1 cellular context compared by ENCODE assay signal in genomic region chr2:237625216-237625705, GRCh38.
TF ChIP-seq lines count a peak whose summit lies in the region.

No MANE protein-coding gene starts in this region.

TF ChIP-seq in GM23338, 12 proteins besides CTCF, POLR2A, EP300 and RAD21 (continued from another document):
- no peak for TF ChIP-seq ZNF462 (CRISPR knock-in tag; IDR thresholded peaks at IDR 0.05)
- no peak for TF ChIP-seq STAT1 (IDR thresholded peaks at IDR 0.05; ENCODE audit: unreplicated experiment)
- no peak for TF ChIP-seq EZH2 (IDR thresholded peaks at IDR 0.05; ENCODE audit: low read depth, unreplicated experiment)
- no peak for TF ChIP-seq CREB1 (CRISPR knock-in tag; IDR thresholded peaks at IDR 0.05; ENCODE audit: low read depth)
- TF ChIP-seq ETS1 (IDR thresholded peaks at IDR 0.05) = no peak
- TF ChIP-seq REST (IDR thresholded peaks at IDR 0.05; ENCODE audit: unreplicated experiment) = no peak
